Comparison of ENCODE assay signal across 9 cellular contexts in genomic region chr3:14564741-14565140, GRCh38. TPM values are rescaled to one million over a fixed set of nuclear protein-coding genes. Genes with fewer than 3 reads are reported as not detected.
"Had no signal": no experiment of that assay in that cellular context is flagged by ENCODE, and none has a peak within 500 bp of the region (broad histone marks: within the 10 kb centered on the region; RNA-seq: fewer than 3 reads in every experiment).

No MANE protein-coding gene starts in this region.

- DNase-seq: activated CD4-positive, alpha-beta T cell treated with anti-CD3 and anti-CD28 coated beads for 36 hours; activated CD8-positive, alpha-beta memory T cell treated with anti-CD3 and anti-CD28 coated beads, Interleukin-2, amount 50 U/mL, for 48 hours; activated CD8-positive, alpha-beta T cell treated with anti-CD3 and anti-CD28 coated beads, Interleukin-2, amount 10 ng/mL, durations not matched to agents 7 days and 5 days; activated naive CD8-positive, alpha-beta T cell treated with anti-CD3 and anti-CD28 coated beads, Interleukin-2, amount 10 ng/mL, durations not matched to agents 7 days and 5 days; anterior cingulate cortex; left ventricle myocardium inferior; mesenchymal stem cell; pancreas; SW 1271 had no signal

- ATAC-seq: activated CD4-positive, alpha-beta T cell treated with anti-CD3 and anti-CD28 coated beads for 36 hours; activated CD8-positive, alpha-beta T cell treated with anti-CD3 and anti-CD28 coated beads, Interleukin-2, amount 10 ng/mL, durations not matched to agents 7 days and 5 days had no signal

RNA-seq across cellular contexts. Expression of gene GRIP2, which starts 24.6 kb away (rescaled TPM):
- total RNA-seq: activated CD4-positive, alpha-beta T cell treated with anti-CD3 and anti-CD28 coated beads for 36 hours; activated CD8-positive, alpha-beta T cell treated with anti-CD3 and anti-CD28 coated beads, Interleukin-2, amount 10 ng/mL, durations not matched to agents 7 days and 5 days; activated naive CD8-positive, alpha-beta T cell treated with anti-CD3 and anti-CD28 coated beads, Interleukin-2, amount 10 ng/mL, durations not matched to agents 7 days and 5 days had no signal
